1 cellular context compared by ENCODE assay signal in genomic region chr13:95452376-95452775, GRCh38.
TF ChIP-seq lines count a peak whose summit lies in the region.

No MANE protein-coding gene starts in this region.

TF ChIP-seq in WTC11, 78 proteins besides CTCF, POLR2A, EP300 and RAD21 (continued from another document):
- TF ChIP-seq PRDM15 (CRISPR knock-in tag; IDR thresholded peaks at IDR 0.05) (no peak), FOXK1 (CRISPR knock-in tag; IDR thresholded peaks at IDR 0.05) (no peak), ZNF416 (CRISPR knock-in tag; IDR thresholded peaks at IDR 0.05) (no peak), ZBTB21 (CRISPR knock-in tag; IDR thresholded peaks at IDR 0.05; ENCODE audit: borderline replicate concordance) (no peak), MAX (CRISPR knock-in tag; IDR thresholded peaks at IDR 0.05) (no peak), FOXJ3 (CRISPR knock-in tag; IDR thresholded peaks at IDR 0.05; ENCODE audit: borderline replicate concordance) (no peak), NFYB (CRISPR knock-in tag; conservative IDR thresholded peaks at IDR 0.05; ENCODE audit: low read depth) (no peak), ESRRA (CRISPR knock-in tag; IDR thresholded peaks at IDR 0.05; ENCODE audit: borderline replicate concordance) (no peak), TEAD1 (CRISPR knock-in tag; IDR thresholded peaks at IDR 0.05) (no peak), IRF1 (CRISPR knock-in tag; IDR thresholded peaks at IDR 0.05) (no peak), GRHL2 (CRISPR knock-in tag; IDR thresholded peaks at IDR 0.05; ENCODE audit: insufficient replicate concordance, severe bottlenecking) (no peak), JAZF1 (CRISPR knock-in tag; IDR thresholded peaks at IDR 0.05) (no peak), CBFB (CRISPR knock-in tag; IDR thresholded peaks at IDR 0.05; ENCODE audit: low read depth) (no peak), ZBTB43 (CRISPR knock-in tag; IDR thresholded peaks at IDR 0.05) (no peak), ZSCAN18 (CRISPR knock-in tag; IDR thresholded peaks at IDR 0.05) (no peak), CREM (CRISPR knock-in tag; IDR thresholded peaks at IDR 0.05) (no peak)
